Comparison of ENCODE assay signal across 15 cellular contexts in genomic region chr1:18631496-18632217, GRCh38. TPM values are rescaled to one million over a fixed set of nuclear protein-coding genes. Genes with fewer than 3 reads are reported as not detected.
DNase-seq lines count a peak whose midpoint lies in the region; ATAC-seq and TF ChIP-seq lines count a peak whose summit lies in the region.
"Had no signal": no experiment of that assay in that cellular context is flagged by ENCODE, and none has a peak within 500 bp of the region (broad histone marks: within the 10 kb centered on the region; RNA-seq: fewer than 3 reads in every experiment).

No MANE protein-coding gene starts in this region.

- H3K9me3 Mint-ChIP-seq in central memory CD8-positive, alpha-beta T cell = no peaks in the 10 kb centered on the region
- H3K9me3 Mint-ChIP-seq in nephron progenitor cell = no peaks in the 10 kb centered on the region
- H3K9me3 Mint-ChIP-seq: natural killer cell treated with Interleukin-12 subunit alpha and Interleukin-12 subunit beta and Interleukin-15 and Interleukin-18, amount 100 ng/mL, for 72 hours had no signal

- H3K27ac ChIP-seq in left ventricle myocardium inferior (replicated peaks) = no peak overlapping the region
- H3K27ac ChIP-seq: adrenal gland had no signal

- no peaks in the 10 kb centered on the region for H3K36me3 ChIP-seq in left ventricle myocardium inferior
- H3K36me3 ChIP-seq: adrenal gland had no signal

- intact Hi-C loops in left ventricle myocardium inferior (cut with micrococcal nuclease) (no loop called here), Right ventricle myocardium superior (cut with DNase I) (no loop called here)

- H3K4me1 Mint-ChIP-seq in central memory CD8-positive, alpha-beta T cell = peaks cover 6% of the 10 kb centered on the region
- peaks cover 75% of the 10 kb centered on the region for H3K4me1 Mint-ChIP-seq in nephron progenitor cell

- peaks cover 15% of the 10 kb centered on the region for H3K4me1 ChIP-seq in left ventricle myocardium inferior
- H3K4me1 ChIP-seq: adrenal gland had no signal

- H3K27me3 Mint-ChIP-seq in central memory CD8-positive, alpha-beta T cell = peaks cover 98% of the 10 kb centered on the region
- peaks cover 100% of the 10 kb centered on the region for H3K27me3 Mint-ChIP-seq in nephron progenitor cell (ENCODE audit: low read depth, poor library complexity)

- ATAC-seq in Right ventricle myocardium superior (ENCODE audit: poor library complexity) = no peak
- ATAC-seq in central memory CD8-positive, alpha-beta T cell (replicated peaks; ENCODE audit: extremely low read depth, poor library complexity, severe bottlenecking) = no peak
- ATAC-seq: natural killer cell treated with Interleukin-12 subunit alpha and Interleukin-12 subunit beta and Interleukin-15 and Interleukin-18, amount 100 ng/mL, for 72 hours had no signal

- H3K36me3 Mint-ChIP-seq in central memory CD8-positive, alpha-beta T cell (ENCODE audit: insufficient read depth) = peaks cover 4% of the 10 kb centered on the region
- H3K36me3 Mint-ChIP-seq in nephron progenitor cell (ENCODE audit: low read depth) = no peaks in the 10 kb centered on the region
- H3K36me3 Mint-ChIP-seq: natural killer cell treated with Interleukin-12 subunit alpha and Interleukin-12 subunit beta and Interleukin-15 and Interleukin-18, amount 100 ng/mL, for 72 hours had no signal

- no peaks in the 10 kb centered on the region for H3K9me3 ChIP-seq in left ventricle myocardium inferior (replicated peaks)
- H3K9me3 ChIP-seq: adrenal gland had no signal

- TF ChIP-seq CTCF in left ventricle myocardium inferior (IDR thresholded peaks at IDR 0.05; ENCODE audit: borderline replicate concordance) (no peak), nephron progenitor cell (IDR thresholded peaks at IDR 0.05) (no peak)

- DNase-seq in left ventricle myocardium inferior (no peak), Right ventricle myocardium superior (no peak), nephron progenitor cell (no peak), NCI-H1694 treated with DMSO at 0.1 percent for 48 hours (lab: John Stamatoyannopoulos, UW) (no peak), mucosa of gallbladder (ENCODE audit: low spot score) (no peak), HCEC 1CT (no peak), KBM-7 (no peak)
- DNase-seq in central memory CD8-positive, alpha-beta T cell (ENCODE audit: low spot score in 2 of 2) = no peak
- DNase-seq: adrenal gland, dermis blood vessel endothelial cell, NCI-H1092 treated with DMSO at 0.1 percent for 48 hours, NCI-H446, T1000 had no signal

- H3K4me3 ChIP-seq in left ventricle myocardium inferior = peak overlapping the region; percentile 41
- H3K4me3 ChIP-seq: adrenal gland had no signal

- in situ Hi-C loops in KBM-7 (cut with MboI; ENCODE audit: low pct_unique_long_range_greater_than_20kb, low sequenced_read_pairs) = no loop called here

- peaks cover 100% of the 10 kb centered on the region for H3K27me3 ChIP-seq in left ventricle myocardium inferior (ENCODE audit: low read depth)

- H3K27ac Mint-ChIP-seq in central memory CD8-positive, alpha-beta T cell (ENCODE audit: low read depth) = peak overlapping the region; percentile 48
- no peak overlapping the region for H3K27ac Mint-ChIP-seq in nephron progenitor cell
- H3K27ac Mint-ChIP-seq: natural killer cell treated with Interleukin-12 subunit alpha and Interleukin-12 subunit beta and Interleukin-15 and Interleukin-18, amount 100 ng/mL, for 72 hours had no signal

- no peak overlapping the region for H3K4me3 Mint-ChIP-seq in central memory CD8-positive, alpha-beta T cell
- H3K4me3 Mint-ChIP-seq in nephron progenitor cell = peak overlapping the region; percentile 74
- H3K4me3 Mint-ChIP-seq: natural killer cell treated with Interleukin-12 subunit alpha and Interleukin-12 subunit beta and Interleukin-15 and Interleukin-18, amount 100 ng/mL, for 72 hours had no signal

RNA-seq across cellular contexts. Expression of gene PAX7, which starts 1.0 kb away (rescaled TPM):
- not detected for total RNA-seq in left ventricle myocardium inferior
- total RNA-seq in Right ventricle myocardium superior = not detected
- not detected for total RNA-seq in mucosa of gallbladder
- total RNA-seq: activated CD8-positive, alpha-beta memory T cell treated with anti-CD3 and anti-CD28 coated beads for 36 hours; adrenal gland; dermis blood vessel endothelial cell; natural killer cell treated with Interleukin-12 subunit alpha and Interleukin-12 subunit beta and Interleukin-15 and Interleukin-18, amount 100 ng/mL, for 72 hours had no signal
